In the genomic region with DNA sequence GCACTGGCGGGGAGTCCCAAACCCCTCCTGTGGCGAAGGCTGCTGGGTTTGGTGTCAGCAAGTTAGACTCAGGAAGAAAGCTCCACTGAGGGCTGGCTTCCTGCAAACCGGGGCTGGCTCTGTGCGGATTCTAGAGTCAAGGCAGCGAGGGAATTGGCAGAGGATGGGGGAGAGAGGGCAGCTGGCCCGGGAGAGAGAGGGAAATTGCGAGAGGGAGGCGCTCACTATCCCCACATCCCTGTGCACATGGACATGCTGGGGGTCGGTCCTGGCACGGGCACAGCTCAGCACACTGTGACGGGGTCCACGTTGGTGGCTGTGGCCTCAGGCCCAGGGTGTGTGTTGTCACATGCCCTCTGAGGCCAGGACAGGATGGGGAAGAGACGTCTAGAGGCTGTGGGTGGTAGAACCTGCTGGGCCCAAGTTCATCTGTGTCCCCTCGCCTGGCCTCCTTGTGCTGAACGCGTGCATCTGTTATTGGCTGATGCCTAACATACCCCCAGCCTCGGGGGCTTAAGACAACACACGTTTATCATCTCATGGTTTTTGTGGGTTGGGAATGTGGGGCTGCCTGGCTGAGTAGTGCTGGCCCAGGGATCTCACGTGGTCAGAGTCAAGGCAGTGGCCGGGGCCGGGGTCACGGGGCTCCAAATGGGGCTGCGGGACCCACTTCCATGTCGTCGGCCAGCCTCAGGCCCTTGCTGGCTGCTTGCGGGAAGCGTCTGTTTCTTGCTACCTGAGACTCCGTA, we compare ENCODE assay signal across 1 cellular context.
TF ChIP-seq lines count a peak whose summit lies in the region.

No MANE protein-coding gene starts in this region.

TF ChIP-seq in HepG2, 621 proteins besides CTCF, POLR2A, EP300 and RAD21:
- TF ChIP-seq YEATS4 (CRISPR knock-in tag; IDR thresholded peaks at IDR 0.05; ENCODE audit: borderline replicate concordance) (no peak), SP5 (CRISPR knock-in tag; IDR thresholded peaks at IDR 0.05; ENCODE audit: borderline replicate concordance, low read depth) (no peak), RXRA (CRISPR knock-in tag; IDR thresholded peaks at IDR 0.05) (no peak), IKZF1 (IDR thresholded peaks at IDR 0.05) (no peak), KLF15 (CRISPR knock-in tag; IDR thresholded peaks at IDR 0.05; ENCODE audit: borderline replicate concordance) (no peak), NCOA5 (CRISPR knock-in tag; IDR thresholded peaks at IDR 0.05) (no peak), PAWR (CRISPR knock-in tag; IDR thresholded peaks at IDR 0.05; ENCODE audit: borderline replicate concordance) (no peak), REXO4 (CRISPR knock-in tag; IDR thresholded peaks at IDR 0.05; ENCODE audit: borderline replicate concordance) (no peak), SNAI1 (CRISPR knock-in tag; IDR thresholded peaks at IDR 0.05; ENCODE audit: borderline replicate concordance) (no peak), ELF3 (CRISPR knock-in tag; IDR thresholded peaks at IDR 0.05) (no peak)
- TF ChIP-seq, protein P1, sequence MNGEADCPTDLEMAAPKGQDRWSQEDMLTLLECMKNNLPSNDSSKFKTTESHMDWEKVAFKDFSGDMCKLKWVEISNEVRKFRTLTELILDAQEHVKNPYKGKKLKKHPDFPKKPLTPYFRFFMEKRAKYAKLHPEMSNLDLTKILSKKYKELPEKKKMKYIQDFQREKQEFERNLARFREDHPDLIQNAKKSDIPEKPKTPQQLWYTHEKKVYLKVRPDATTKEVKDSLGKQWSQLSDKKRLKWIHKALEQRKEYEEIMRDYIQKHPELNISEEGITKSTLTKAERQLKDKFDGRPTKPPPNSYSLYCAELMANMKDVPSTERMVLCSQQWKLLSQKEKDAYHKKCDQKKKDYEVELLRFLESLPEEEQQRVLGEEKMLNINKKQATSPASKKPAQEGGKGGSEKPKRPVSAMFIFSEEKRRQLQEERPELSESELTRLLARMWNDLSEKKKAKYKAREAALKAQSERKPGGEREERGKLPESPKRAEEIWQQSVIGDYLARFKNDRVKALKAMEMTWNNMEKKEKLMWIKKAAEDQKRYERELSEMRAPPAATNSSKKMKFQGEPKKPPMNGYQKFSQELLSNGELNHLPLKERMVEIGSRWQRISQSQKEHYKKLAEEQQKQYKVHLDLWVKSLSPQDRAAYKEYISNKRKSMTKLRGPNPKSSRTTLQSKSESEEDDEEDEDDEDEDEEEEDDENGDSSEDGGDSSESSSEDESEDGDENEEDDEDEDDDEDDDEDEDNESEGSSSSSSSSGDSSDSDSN (CRISPR knock-in tag; IDR thresholded peaks at IDR 0.05), result no peak
